7 cellular contexts compared by ENCODE assay signal in genomic region chr1:244273845-244274619, GRCh38.
A peak's percentile ranks its signal among the peaks of the same experiment; 100 is the strongest.
DNase-seq lines count a peak whose midpoint lies in the region; ATAC-seq, FAIRE-seq and TF ChIP-seq lines count a peak whose summit lies in the region.

No MANE protein-coding gene starts in this region.

- TF ChIP-seq POLR2A in H54 (IDR thresholded peaks at IDR 0.05; ENCODE audit: low read depth, low read length) (no peak), Peyer's patch (IDR thresholded peaks at IDR 0.05) (no peak)

- H3K4me3 Mint-ChIP-seq in neural progenitor cell, result no peak overlapping the region

- FAIRE-seq in H54 (lab: Jason Lieb, UNC), result no peak

- H3K4me1 ChIP-seq in Peyer's patch (no peaks in the 10 kb centered on the region), neural progenitor cell (peaks cover 14% of the 10 kb centered on the region), MM.1S (ENCODE audit: low read length) (no peaks in the 10 kb centered on the region)

- H3K9me3 ChIP-seq in Peyer's patch (peaks cover 0 to 4% (median 0%) of the 10 kb centered on the region in 4 donors), neural progenitor cell (ENCODE audit: low read depth) (no peaks in the 10 kb centered on the region), MM.1S (replicated peaks; ENCODE audit: insufficient read depth, low read length) (no peaks in the 10 kb centered on the region)

- H3K36me3 ChIP-seq in Peyer's patch (no peaks in the 10 kb centered on the region), neural progenitor cell (no peaks in the 10 kb centered on the region), MM.1S (replicated peaks; ENCODE audit: insufficient read depth, low read length) (no peaks in the 10 kb centered on the region)

- TF ChIP-seq CTCF in Peyer's patch (IDR thresholded peaks at IDR 0.05) (no peak), neural progenitor cell (IDR thresholded peaks at IDR 0.05) (no peak), MM.1S (IDR thresholded peaks at IDR 0.05; ENCODE audit: low read length) (no peak)

- no peak overlapping the region for H2AFZ ChIP-seq in neural progenitor cell (replicated peaks)
- H2AFZ ChIP-seq in MM.1S (ENCODE audit: low read length), result no peak overlapping the region

- peaks cover 9% of the 10 kb centered on the region for H3K27me3 Mint-ChIP-seq in neural progenitor cell (ENCODE audit: insufficient read depth, low read depth)

- H3K9ac ChIP-seq in neural progenitor cell, result no peak overlapping the region
- H3K9ac ChIP-seq in MM.1S (ENCODE audit: low read length), result no peak overlapping the region

- peak overlapping the region; percentile 72 for H3K27ac Mint-ChIP-seq in neural progenitor cell

- no peak overlapping the region for H3K4me2 ChIP-seq in neural progenitor cell
- no peak overlapping the region for H3K4me2 ChIP-seq in MM.1S (ENCODE audit: low read depth, low read length)

- H4K20me1 ChIP-seq in neural progenitor cell (ENCODE audit: low read depth) (no peaks in the 10 kb centered on the region), MM.1S (ENCODE audit: insufficient read depth, low read length) (no peaks in the 10 kb centered on the region)

- peak overlapping the region; percentile 5 to 58 (median 34) for H3K27ac ChIP-seq in Peyer's patch
- H3K27ac ChIP-seq in epithelial cell of prostate, result peak overlapping the region; percentile 62
- no peak overlapping the region for H3K27ac ChIP-seq in neural progenitor cell
- no peak overlapping the region for H3K27ac ChIP-seq in MM.1S (ENCODE audit: low read length)

- peaks cover 6% of the 10 kb centered on the region for H3K9me3 Mint-ChIP-seq in neural progenitor cell

- H3K79me2 ChIP-seq in neural progenitor cell (ENCODE audit: low read depth) (no peaks in the 10 kb centered on the region), MM.1S (ENCODE audit: low read length) (no peaks in the 10 kb centered on the region)

- DNase-seq in H54 (ENCODE audit: insufficient read length, low spot score), result peak; percentile 67
- peak in 2 of 3 donors; percentile 19 to 58 for DNase-seq in Peyer's patch
- peak; percentile 51 for DNase-seq in epithelial cell of prostate (ENCODE audit: low read depth, low spot score)
- no peak for DNase-seq in neural progenitor cell (ENCODE audit: low spot score)
- no peak for DNase-seq in MM.1S

- H3K4me3 ChIP-seq in Peyer's patch, result no peak overlapping the region
- H3K4me3 ChIP-seq in neural progenitor cell, result no peak overlapping the region
- no peak overlapping the region for H3K4me3 ChIP-seq in MM.1S (ENCODE audit: low read length)

- no peaks in the 10 kb centered on the region for H3K36me3 Mint-ChIP-seq in neural progenitor cell

- ATAC-seq in GM19328 (IDR thresholded peaks at IDR 0.05; ENCODE audit: unreplicated experiment), result no peak
- no peak for ATAC-seq in HG02852 (IDR thresholded peaks at IDR 0.05; ENCODE audit: unreplicated experiment)

- H3K27me3 ChIP-seq in Peyer's patch (no peaks in the 10 kb centered on the region), neural progenitor cell (no peaks in the 10 kb centered on the region), MM.1S (replicated peaks; ENCODE audit: insufficient read depth, low read length) (no peaks in the 10 kb centered on the region)

- H3K9me2 ChIP-seq in MM.1S (replicated peaks; ENCODE audit: insufficient read depth, low read length), result no peaks in the 10 kb centered on the region

- peaks cover 20% of the 10 kb centered on the region for H3K4me1 Mint-ChIP-seq in neural progenitor cell

- peaks cover 17% of the 10 kb centered on the region for H3F3A ChIP-seq in neural progenitor cell (ENCODE audit: low read depth)
- H3F3A ChIP-seq in MM.1S (ENCODE audit: insufficient read depth, low read length), result no peaks in the 10 kb centered on the region

Comparison
In these comparisons a context has a peak if more than half of its experiments do, and no peak if none do; other contexts are left out.
1. DNase-seq: peak in H54 (single experiment), Peyer's patch (2 of 3) and epithelial cell of prostate (single experiment); none in neural progenitor cell (single experiment) and MM.1S (single experiment).
2. H3K27ac ChIP-seq: peak in Peyer's patch (4 of 4) and epithelial cell of prostate (single experiment); none in neural progenitor cell (single experiment) and MM.1S (single experiment).